ENCODE assay signal across 15 cellular contexts in the genomic region with DNA sequence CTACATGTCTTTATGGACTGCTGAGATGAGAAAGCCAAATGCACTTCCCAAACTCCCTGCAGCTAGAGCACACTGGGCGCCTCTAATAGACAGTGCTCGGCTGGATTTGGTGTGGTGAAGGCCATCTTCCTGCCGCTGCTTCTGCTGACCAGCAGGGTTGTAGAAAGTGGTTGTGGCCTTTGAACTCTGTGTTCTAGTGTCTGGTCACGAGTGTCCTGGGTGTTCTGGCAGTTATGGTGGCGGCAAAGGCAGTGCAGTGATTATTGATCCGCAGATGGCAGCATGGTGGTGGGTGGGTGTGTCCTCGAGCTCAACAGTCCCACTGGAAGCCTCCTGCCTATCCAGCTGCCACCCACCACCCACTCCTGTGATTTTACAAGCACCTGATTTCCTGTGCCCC. TPM values are rescaled to one million over a fixed set of nuclear protein-coding genes. Genes with fewer than 3 reads are reported as not detected.
"Had no signal": no experiment of that assay in that cellular context is flagged by ENCODE, and none has a peak within 500 bp of the region (broad histone marks: within the 10 kb centered on the region; RNA-seq: fewer than 3 reads in every experiment).

No MANE protein-coding gene starts in this region.

- H3K36me3 Mint-ChIP-seq: naive B cell had no signal

- H3K4me3 ChIP-seq: ascending aorta, gastrocnemius medialis, heart left ventricle, pancreas, sigmoid colon, thoracic aorta had no signal

- H3K27ac Mint-ChIP-seq: activated CD4-positive, alpha-beta T cell treated with anti-CD3 and anti-CD28 coated beads, Interleukin-2, amount 10 ng/mL, durations not matched to agents 7 days and 5 days had no signal

- DNase-seq: activated CD4-positive, alpha-beta T cell treated with anti-CD3 and anti-CD28 coated beads, Interleukin-2, amount 10 ng/mL, durations not matched to agents 7 days and 5 days; activated naive CD4-positive, alpha-beta T cell treated with Interleukin-2 at 50 U/mL for 16 hours; dermis blood vessel endothelial cell; gastrocnemius medialis; heart left ventricle; left cardiac atrium; naive B cell; pancreas; sigmoid colon; stimulated activated CD4-positive, alpha-beta T cell treated with anti-CD3 and anti-CD28 coated beads, Interleukin-12 subunit alpha, Interleukin-12 subunit beta, amount 100 ng/mL, for 4 hours had no signal

- H3K36me3 ChIP-seq: ascending aorta, gastrocnemius medialis, heart left ventricle, pancreas, sigmoid colon, thoracic aorta had no signal

- ATAC-seq: gastrocnemius medialis, heart left ventricle, left cardiac atrium, pancreas had no signal

- H3K27ac ChIP-seq: ascending aorta, gastrocnemius medialis, heart left ventricle, pancreas, sigmoid colon, thoracic aorta had no signal

- H3K4me3 Mint-ChIP-seq: activated CD4-positive, alpha-beta T cell treated with anti-CD3 and anti-CD28 coated beads, Interleukin-2, amount 10 ng/mL, durations not matched to agents 7 days and 5 days had no signal

- H3K9me3 ChIP-seq: ascending aorta, gastrocnemius medialis, heart left ventricle, pancreas, sigmoid colon, thoracic aorta had no signal

- H3K27me3 ChIP-seq: ascending aorta, gastrocnemius medialis, pancreas had no signal

- H3K4me1 ChIP-seq: ascending aorta had no signal

RNA-seq across cellular contexts. Expression of a gene that starts 43.4 kb away (rescaled TPM):
- total RNA-seq: activated CD4-positive, alpha-beta T cell treated with anti-CD3 and anti-CD28 coated beads, Interleukin-2, amount 10 ng/mL, durations not matched to agents 7 days and 5 days; chondrocyte; dermis blood vessel endothelial cell; epithelial cell of proximal tubule; gastrocnemius medialis; lung microvascular endothelial cell had no signal
